ENCODE assay signal across 1 cellular context in the genomic region with DNA sequence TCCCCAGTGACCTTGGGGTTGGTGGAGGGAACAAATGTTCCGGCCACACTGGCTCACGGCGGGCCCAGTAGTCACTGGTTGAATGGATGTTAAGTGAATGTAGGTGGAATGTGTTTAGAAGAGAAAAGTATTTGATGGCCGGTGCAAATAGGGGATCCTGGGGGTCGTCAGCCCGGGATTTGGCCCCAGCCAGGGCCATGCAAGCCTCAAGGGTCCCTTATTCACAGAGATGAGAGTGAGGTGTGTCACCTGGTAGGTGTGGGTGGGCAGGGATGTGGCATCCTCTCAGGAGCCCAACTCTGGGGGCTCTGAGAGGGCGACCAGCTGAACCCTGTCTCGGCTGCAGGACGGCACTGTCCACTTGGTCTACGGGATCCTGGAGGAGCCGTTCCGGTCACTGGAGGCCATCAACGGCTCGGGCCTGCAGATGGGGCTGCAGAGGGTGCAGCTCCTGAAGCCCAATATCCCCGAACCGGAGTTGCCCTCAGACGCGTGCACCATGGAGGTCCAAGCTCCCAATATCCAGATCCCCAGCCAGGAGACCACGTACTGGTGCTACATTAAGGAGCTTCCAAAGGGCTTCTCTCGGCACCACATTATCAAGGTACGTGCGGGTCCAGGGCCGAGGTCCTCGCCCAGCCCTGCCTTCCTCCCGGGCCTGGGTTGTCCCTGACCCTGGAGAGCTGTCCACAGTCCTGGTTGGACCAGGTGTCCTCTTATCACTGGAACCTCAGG.
TF ChIP-seq lines count a peak whose summit lies in the region.

No MANE protein-coding gene starts in this region.

TF ChIP-seq in HEK293, 187 proteins besides CTCF, POLR2A, EP300 and RAD21:
- TF ChIP-seq, protein P1, sequence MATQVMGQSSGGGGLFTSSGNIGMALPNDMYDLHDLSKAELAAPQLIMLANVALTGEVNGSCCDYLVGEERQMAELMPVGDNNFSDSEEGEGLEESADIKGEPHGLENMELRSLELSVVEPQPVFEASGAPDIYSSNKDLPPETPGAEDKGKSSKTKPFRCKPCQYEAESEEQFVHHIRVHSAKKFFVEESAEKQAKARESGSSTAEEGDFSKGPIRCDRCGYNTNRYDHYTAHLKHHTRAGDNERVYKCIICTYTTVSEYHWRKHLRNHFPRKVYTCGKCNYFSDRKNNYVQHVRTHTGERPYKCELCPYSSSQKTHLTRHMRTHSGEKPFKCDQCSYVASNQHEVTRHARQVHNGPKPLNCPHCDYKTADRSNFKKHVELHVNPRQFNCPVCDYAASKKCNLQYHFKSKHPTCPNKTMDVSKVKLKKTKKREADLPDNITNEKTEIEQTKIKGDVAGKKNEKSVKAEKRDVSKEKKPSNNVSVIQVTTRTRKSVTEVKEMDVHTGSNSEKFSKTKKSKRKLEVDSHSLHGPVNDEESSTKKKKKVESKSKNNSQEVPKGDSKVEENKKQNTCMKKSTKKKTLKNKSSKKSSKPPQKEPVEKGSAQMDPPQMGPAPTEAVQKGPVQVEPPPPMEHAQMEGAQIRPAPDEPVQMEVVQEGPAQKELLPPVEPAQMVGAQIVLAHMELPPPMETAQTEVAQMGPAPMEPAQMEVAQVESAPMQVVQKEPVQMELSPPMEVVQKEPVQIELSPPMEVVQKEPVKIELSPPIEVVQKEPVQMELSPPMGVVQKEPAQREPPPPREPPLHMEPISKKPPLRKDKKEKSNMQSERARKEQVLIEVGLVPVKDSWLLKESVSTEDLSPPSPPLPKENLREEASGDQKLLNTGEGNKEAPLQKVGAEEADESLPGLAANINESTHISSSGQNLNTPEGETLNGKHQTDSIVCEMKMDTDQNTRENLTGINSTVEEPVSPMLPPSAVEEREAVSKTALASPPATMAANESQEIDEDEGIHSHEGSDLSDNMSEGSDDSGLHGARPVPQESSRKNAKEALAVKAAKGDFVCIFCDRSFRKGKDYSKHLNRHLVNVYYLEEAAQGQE (tag by site-specific recombination; IDR thresholded peaks at IDR 0.05): 0 out of 2 replicates have a peak, but pooled peaks have one; percentile 18
- TF ChIP-seq, protein P2, sequence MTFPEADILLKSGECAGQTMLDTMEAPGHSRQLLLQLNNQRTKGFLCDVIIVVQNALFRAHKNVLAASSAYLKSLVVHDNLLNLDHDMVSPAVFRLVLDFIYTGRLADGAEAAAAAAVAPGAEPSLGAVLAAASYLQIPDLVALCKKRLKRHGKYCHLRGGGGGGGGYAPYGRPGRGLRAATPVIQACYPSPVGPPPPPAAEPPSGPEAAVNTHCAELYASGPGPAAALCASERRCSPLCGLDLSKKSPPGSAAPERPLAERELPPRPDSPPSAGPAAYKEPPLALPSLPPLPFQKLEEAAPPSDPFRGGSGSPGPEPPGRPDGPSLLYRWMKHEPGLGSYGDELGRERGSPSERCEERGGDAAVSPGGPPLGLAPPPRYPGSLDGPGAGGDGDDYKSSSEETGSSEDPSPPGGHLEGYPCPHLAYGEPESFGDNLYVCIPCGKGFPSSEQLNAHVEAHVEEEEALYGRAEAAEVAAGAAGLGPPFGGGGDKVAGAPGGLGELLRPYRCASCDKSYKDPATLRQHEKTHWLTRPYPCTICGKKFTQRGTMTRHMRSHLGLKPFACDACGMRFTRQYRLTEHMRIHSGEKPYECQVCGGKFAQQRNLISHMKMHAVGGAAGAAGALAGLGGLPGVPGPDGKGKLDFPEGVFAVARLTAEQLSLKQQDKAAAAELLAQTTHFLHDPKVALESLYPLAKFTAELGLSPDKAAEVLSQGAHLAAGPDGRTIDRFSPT (tag by site-specific recombination; IDR thresholded peaks at IDR 0.05): no peak
- no peak for TF ChIP-seq ZNF549 (tag by site-specific recombination; IDR thresholded peaks at IDR 0.05)
TF ChIP-seq in HEK293: peak in this region for 1.
